8 cellular contexts compared by ENCODE assay signal in the genomic region with DNA sequence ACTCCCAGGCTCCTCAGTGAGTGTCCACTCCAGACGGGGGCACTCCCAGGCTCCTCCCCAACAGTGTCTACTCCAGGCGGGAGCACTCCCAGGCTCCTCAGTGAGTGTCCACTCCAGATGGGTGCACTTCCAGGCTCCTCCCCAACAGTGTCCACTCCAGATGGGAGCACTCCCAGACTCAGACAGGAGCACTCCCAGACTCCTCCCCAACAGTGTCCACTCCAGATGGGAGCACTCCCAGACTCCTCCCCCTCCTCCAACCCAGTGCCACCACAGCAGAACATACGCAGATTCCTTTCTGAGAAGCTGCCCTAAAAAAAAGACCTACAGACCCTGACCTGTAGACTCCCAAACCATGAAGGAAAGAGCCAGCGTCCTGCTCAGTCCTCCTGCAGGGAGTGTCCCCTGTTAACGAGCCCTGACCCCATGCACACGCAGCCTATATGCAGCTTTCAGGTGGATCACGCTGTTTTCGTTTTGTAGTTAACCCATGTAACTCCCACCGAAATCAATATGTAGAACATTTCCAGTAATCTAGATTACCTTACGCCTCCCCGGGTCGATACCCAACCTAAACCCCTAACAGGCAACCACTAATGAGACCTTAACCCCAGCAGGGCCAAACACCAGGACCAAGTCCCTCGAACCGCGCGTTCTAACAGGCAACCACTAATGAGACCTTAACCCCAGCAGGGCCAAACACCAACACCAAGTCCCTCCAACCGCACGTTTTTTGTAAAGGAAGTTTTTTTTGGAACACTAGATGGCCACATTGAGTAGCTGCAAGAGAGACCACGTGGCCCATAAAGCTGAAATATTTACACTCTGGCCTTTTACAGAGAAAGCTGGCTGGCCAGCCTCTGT. TPM values are rescaled to one million over a fixed set of nuclear protein-coding genes. Genes with fewer than 3 reads are reported as not detected.
DNase-seq lines count a peak whose midpoint lies in the region; ATAC-seq and TF ChIP-seq lines count a peak whose summit lies in the region.

No MANE protein-coding gene starts in this region.

- no peak for TF ChIP-seq POLR2A in upper lobe of left lung (IDR thresholded peaks at IDR 0.05)

- 46 to 58% methylated on average over 18 to 19 of the region's 19 CpGs for WGBS in upper lobe of left lung, 2 donors

- intact Hi-C loops in left colon (cut with DNase I, micrococcal nuclease), result no loop called here

- H3K4me3 ChIP-seq in cardiac fibroblast (replicated peaks in 1 of 2; ENCODE audit: low read depth in 2 of 2, low read length in 2 of 2) (no peak overlapping the region), upper lobe of left lung (no peak overlapping the region)

- peak; percentile 72 for TF ChIP-seq CTCF in LNCAP (IDR thresholded peaks at IDR 0.05)
- peak; percentile 76 for TF ChIP-seq CTCF in cardiac fibroblast (IDR thresholded peaks at IDR 0.05; ENCODE audit: low read depth, low read length)
- peak in 4 of 6 experiments; percentile 22 to 58 (median 50) for TF ChIP-seq CTCF in upper lobe of left lung (IDR thresholded peaks at IDR 0.05)

- DNase-seq in activated CD4-positive, alpha-beta T cell treated with anti-CD3 and anti-CD28 coated beads for 48 hours, result peak; percentile 28
- DNase-seq in activated CD4-positive, alpha-beta T cell treated with anti-CD3 and anti-CD28 coated beads for 4 hours, result no peak
- DNase-seq in RKO (ENCODE audit: low spot score) (peak; percentile 94), cardiac fibroblast (ENCODE audit: low read depth in 2 of 2) (peak; percentile 71 to 75), left colon (peak in 1 of 2 donors; percentile 52), upper lobe of left lung (peak in 1 of 2 donors; percentile 80), anterior cingulate cortex (lab: John Stamatoyannopoulos, UW) (no peak)

- H3K9me3 ChIP-seq in upper lobe of left lung, result no peaks in the 10 kb centered on the region

- peak; percentile 97 for ATAC-seq in left colon
- peak; percentile 81 to 92 for ATAC-seq in upper lobe of left lung (ENCODE audit: low FRiP score in 2 of 2)

- H3K4me1 ChIP-seq in upper lobe of left lung, result peaks cover 8 to 13% (median 11%) of the 10 kb centered on the region in 4 donors

- H3K27me3 ChIP-seq in upper lobe of left lung, result no peaks in the 10 kb centered on the region

- H3K27ac ChIP-seq in upper lobe of left lung, result no peak overlapping the region

- no peaks in the 10 kb centered on the region for H3K36me3 ChIP-seq in upper lobe of left lung

- no peak for TF ChIP-seq EP300 in upper lobe of left lung (IDR thresholded peaks at IDR 0.05)

RNA-seq across cellular contexts. Expression of a gene that starts 15.7 kb away (rescaled TPM):
- total RNA-seq in left colon (10 to 100 TPM; 18.4 to 22.4 TPM), upper lobe of left lung (100 to 1,000 TPM in 1 of 6 donors, 10 to 100 TPM in 2, 1 to 10 TPM in 3; 6.0 to 104 (median 14.0) TPM)

RNA-seq across cellular contexts. Expression of a gene that starts 17.2 kb away (rescaled TPM):
- 100 to 1,000 TPM; 109 to 136 TPM for total RNA-seq in left colon
- total RNA-seq in upper lobe of left lung, result 100 to 1,000 TPM in 2 of 6 donors, 10 to 100 TPM in 4; 36.5 to 172 (median 62.1) TPM

RNA-seq across cellular contexts. Expression of a gene that starts 44.2 kb away (rescaled TPM):
- total RNA-seq in left colon (10 to 100 TPM; 21.7 to 27.5 TPM), upper lobe of left lung (100 to 1,000 TPM in 1 of 6 donors, 10 to 100 TPM in 5; 25.5 to 115 (median 42.4) TPM)

RNA-seq across cellular contexts. Expression of a gene that starts 55.8 kb away (rescaled TPM):
- total RNA-seq in left colon (10 to 100 TPM; 12.5 to 22.4 TPM), upper lobe of left lung (10 to 100 TPM; 10.2 to 28.3 (median 20.9) TPM)

Comparison
In these comparisons a context has a peak if more than half of its experiments do, and no peak if none do; other contexts are left out.
1. DNase-seq: peak in activated CD4-positive, alpha-beta T cell treated with anti-CD3 and anti-CD28 coated beads for 48 hours (single experiment), RKO (single experiment) and cardiac fibroblast (2 of 2); none in activated CD4-positive, alpha-beta T cell treated with anti-CD3 and anti-CD28 coated beads for 4 hours (0 of 2) and anterior cingulate cortex (0 of 58).
2. Peak in every context shown above with its lines, with median percentiles within 50 percentile points of each other: CTCF ChIP-seq.